In the genomic region with DNA sequence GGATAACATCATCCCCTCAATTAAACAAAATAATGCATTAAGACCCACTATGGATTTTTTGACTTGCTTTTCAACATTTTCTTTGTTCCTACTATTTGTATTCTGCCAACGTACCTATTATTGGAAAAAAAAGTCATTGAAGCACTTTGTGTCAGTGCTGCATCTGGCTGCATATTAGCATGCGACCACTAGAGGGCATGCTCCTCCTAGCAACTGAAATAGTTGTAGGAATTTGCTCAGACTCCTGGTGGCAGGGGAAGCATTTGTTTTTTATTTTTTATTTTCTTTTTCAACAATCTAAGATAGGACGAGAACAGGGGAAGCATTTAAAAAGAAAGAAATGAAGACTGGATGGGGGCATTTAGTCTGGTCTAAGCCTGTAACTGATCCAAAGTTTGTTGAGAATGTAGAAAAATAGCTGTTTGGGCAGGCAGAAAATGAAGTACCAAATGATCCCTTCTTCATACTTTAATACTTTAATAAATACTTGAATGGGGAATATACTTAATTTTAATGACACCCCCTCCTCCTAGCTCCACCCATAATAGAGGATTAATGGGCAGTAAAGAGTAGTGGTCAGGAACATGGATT, we compare ENCODE assay signal across 1 cellular context.
TF ChIP-seq lines count a peak whose summit lies in the region.

No MANE protein-coding gene starts in this region.

TF ChIP-seq in GM12878, 131 proteins besides CTCF, POLR2A, EP300 and RAD21:
- TF ChIP-seq ZNF384 (IDR thresholded peaks at IDR 0.05; ENCODE audit: borderline replicate concordance, low read depth, low read length) (0 out of 2 replicates have a peak, but pooled peaks have one; percentile 25), SMC3 (IDR thresholded peaks at IDR 0.05; ENCODE audit: borderline replicate concordance, low read length) (peak; percentile 83; the same call in 1 of the 2 replicates), YY1 (IDR thresholded peaks at IDR 0.05; ENCODE audit: low read depth, low read length) (peak; percentile 60; the same call in 1 of the 2 replicates), POU2F2 (IDR thresholded peaks at IDR 0.05; ENCODE audit: borderline replicate concordance, low read depth, low read length) (peak; percentile 95), SMARCA5 (IDR thresholded peaks at IDR 0.05) (peak; percentile 46; the same call in 1 of the 2 replicates), SUZ12 (IDR thresholded peaks at IDR 0.05; ENCODE audit: unreplicated experiment) (no peak), FOXM1 (IDR thresholded peaks at IDR 0.05; ENCODE audit: low read depth, low read length) (0 out of 2 replicates have a peak, but pooled peaks have one; percentile 52)
- TF ChIP-seq, protein P1, sequence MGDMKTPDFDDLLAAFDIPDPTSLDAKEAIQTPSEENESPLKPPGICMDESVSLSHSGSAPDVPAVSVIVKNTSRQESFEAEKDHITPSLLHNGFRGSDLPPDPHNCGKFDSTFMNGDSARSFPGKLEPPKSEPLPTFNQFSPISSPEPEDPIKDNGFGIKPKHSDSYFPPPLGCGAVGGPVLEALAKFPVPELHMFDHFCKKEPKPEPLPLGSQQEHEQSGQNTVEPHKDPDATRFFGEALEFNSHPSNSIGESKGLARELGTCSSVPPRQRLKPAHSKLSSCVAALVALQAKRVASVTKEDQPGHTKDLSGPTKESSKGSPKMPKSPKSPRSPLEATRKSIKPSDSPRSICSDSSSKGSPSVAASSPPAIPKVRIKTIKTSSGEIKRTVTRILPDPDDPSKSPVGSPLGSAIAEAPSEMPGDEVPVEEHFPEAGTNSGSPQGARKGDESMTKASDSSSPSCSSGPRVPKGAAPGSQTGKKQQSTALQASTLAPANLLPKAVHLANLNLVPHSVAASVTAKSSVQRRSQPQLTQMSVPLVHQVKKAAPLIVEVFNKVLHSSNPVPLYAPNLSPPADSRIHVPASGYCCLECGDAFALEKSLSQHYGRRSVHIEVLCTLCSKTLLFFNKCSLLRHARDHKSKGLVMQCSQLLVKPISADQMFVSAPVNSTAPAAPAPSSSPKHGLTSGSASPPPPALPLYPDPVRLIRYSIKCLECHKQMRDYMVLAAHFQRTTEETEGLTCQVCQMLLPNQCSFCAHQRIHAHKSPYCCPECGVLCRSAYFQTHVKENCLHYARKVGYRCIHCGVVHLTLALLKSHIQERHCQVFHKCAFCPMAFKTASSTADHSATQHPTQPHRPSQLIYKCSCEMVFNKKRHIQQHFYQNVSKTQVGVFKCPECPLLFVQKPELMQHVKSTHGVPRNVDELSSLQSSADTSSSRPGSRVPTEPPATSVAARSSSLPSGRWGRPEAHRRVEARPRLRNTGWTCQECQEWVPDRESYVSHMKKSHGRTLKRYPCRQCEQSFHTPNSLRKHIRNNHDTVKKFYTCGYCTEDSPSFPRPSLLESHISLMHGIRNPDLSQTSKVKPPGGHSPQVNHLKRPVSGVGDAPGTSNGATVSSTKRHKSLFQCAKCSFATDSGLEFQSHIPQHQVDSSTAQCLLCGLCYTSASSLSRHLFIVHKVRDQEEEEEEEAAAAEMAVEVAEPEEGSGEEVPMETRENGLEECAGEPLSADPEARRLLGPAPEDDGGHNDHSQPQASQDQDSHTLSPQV (IDR thresholded peaks at IDR 0.05) = no peak
